Comparison of ENCODE assay signal across 9 cellular contexts in genomic region chr7:70040971-70041766, GRCh38.
DNase-seq lines count a peak whose midpoint lies in the region; ATAC-seq and TF ChIP-seq lines count a peak whose summit lies in the region.
"Had no signal": no experiment of that assay in that cellular context is flagged by ENCODE, and none has a peak within 500 bp of the region (broad histone marks: within the 10 kb centered on the region; RNA-seq: fewer than 3 reads in every experiment).

No MANE protein-coding gene starts in this region.

- H3K4me3 ChIP-seq in HEK293 (ENCODE audit: low read depth, low read length): no peak overlapping the region
- no peak overlapping the region for H3K4me3 ChIP-seq in WERI-Rb-1 (ENCODE audit: low read depth, low read length)

- POLR2A ChIA-PET in HEK293 (lab: Yijun Ruan, JAX): no interaction called here

- no peak for TF ChIP-seq CTCF in HEK293 (tag by site-specific recombination; IDR thresholded peaks at IDR 0.05)
- TF ChIP-seq CTCF in WERI-Rb-1 (IDR thresholded peaks at IDR 0.05; ENCODE audit: low read depth, low read length): peak; percentile 17; the same call in 1 of the 2 replicates

- H3K27me3 ChIP-seq in WERI-Rb-1 (ENCODE audit: insufficient read depth, low read depth, severe bottlenecking): no peaks in the 10 kb centered on the region

- H3K9me3 ChIP-seq in HEK293 (ENCODE audit: control insufficient read depth, insufficient read depth, low read depth, low read length): no peaks in the 10 kb centered on the region
- no peaks in the 10 kb centered on the region for H3K9me3 ChIP-seq in WERI-Rb-1 (ENCODE audit: severe bottlenecking)

- CTCF ChIA-PET in HEK293 (lab: Yijun Ruan, JAX): interaction anchor here (0.5 to 6.5 kb wide), 16 partner anchors 12 to 965 kb away, joined by 3 to 70 read pairs (median 4); no protein-coding TSS in a partner anchor

- peaks cover 37% of the 10 kb centered on the region for H3K4me1 ChIP-seq in HEK293 (ENCODE audit: control insufficient read depth, insufficient read depth, low read length)

- DNase-seq in ACHN (peak; percentile 29), WERI-Rb-1 (no peak), kidney glomerular epithelial cell (lab: John Stamatoyannopoulos, UW) (peak; percentile 16)
- DNase-seq in activated CD4-positive, alpha-beta T cell treated with anti-CD3 and anti-CD28 coated beads for 4 hours: no peak
- no peak for DNase-seq in stimulated activated naive CD4-positive, alpha-beta T cell treated with Interleukin-2 at 50 U/mL for 16 hours (lab: John Stamatoyannopoulos, UW)
- DNase-seq: cortex of kidney had no signal

- H3K36me3 ChIP-seq in HEK293 (ENCODE audit: control insufficient read depth in 2 of 2, insufficient read depth in 1 of 2, low read length in 2 of 2) (no peaks in the 10 kb centered on the region), WERI-Rb-1 (no peaks in the 10 kb centered on the region)

- H3K27ac ChIP-seq in HEK293 (ENCODE audit: extremely low read depth, low read depth, low read length) (no peak overlapping the region; the same call in 1 of the 2 replicates), WERI-Rb-1 (no peak overlapping the region)

- in situ Hi-C loops in ACHN (cut with HindIII; ENCODE audit: low pct_ligation_motif_present, low pct_unique_long_range_greater_than_20kb, low sequenced_read_pairs): no loop called here

- ATAC-seq in HG03442 (IDR thresholded peaks at IDR 0.05; ENCODE audit: unreplicated experiment) (no peak), GM18867 (IDR thresholded peaks at IDR 0.05; ENCODE audit: unreplicated experiment) (no peak)

TF ChIP-seq in HEK293, 187 proteins besides CTCF, POLR2A, EP300 and RAD21:
- no peak for TF ChIP-seq GLI2 (tag by site-specific recombination; IDR thresholded peaks at IDR 0.05; ENCODE audit: borderline replicate concordance, low read depth)
- no peak for TF ChIP-seq ZNF548 (tag by site-specific recombination; IDR thresholded peaks at IDR 0.05)
- TF ChIP-seq SETDB1 (IDR thresholded peaks at IDR 0.05; ENCODE audit: insufficient read length, low read length): no peak
- TF ChIP-seq GLIS1 (tag by site-specific recombination; IDR thresholded peaks at IDR 0.05): no peak
- TF ChIP-seq ZNF274 (IDR thresholded peaks at IDR 0.05; ENCODE audit: low read length): no peak
- no peak for TF ChIP-seq ZNF274 (tag by site-specific recombination; IDR thresholded peaks at IDR 0.05; ENCODE audit: borderline replicate concordance)
- no peak for TF ChIP-seq ZNF549 (tag by site-specific recombination; IDR thresholded peaks at IDR 0.05)
- peak; percentile 64; the same call in 1 of the 2 replicates for TF ChIP-seq IKZF3 (tag by site-specific recombination; IDR thresholded peaks at IDR 0.05)
- no peak for TF ChIP-seq ZSCAN23 (tag by site-specific recombination; IDR thresholded peaks at IDR 0.05)
- no peak for TF ChIP-seq ZFP41 (tag by site-specific recombination; IDR thresholded peaks at IDR 0.05; ENCODE audit: borderline replicate concordance)
- no peak for TF ChIP-seq ZNF670 (tag by site-specific recombination; IDR thresholded peaks at IDR 0.05; ENCODE audit: low read depth)
- TF ChIP-seq ZFP3 (tag by site-specific recombination; IDR thresholded peaks at IDR 0.05; ENCODE audit: low read depth): no peak
- TF ChIP-seq ZNF692 (tag by site-specific recombination; IDR thresholded peaks at IDR 0.05): 0 out of 2 replicates have a peak, but pooled peaks have one; percentile 19
- no peak for TF ChIP-seq ZNF701 (tag by site-specific recombination; IDR thresholded peaks at IDR 0.05)
- TF ChIP-seq ZNF785 (tag by site-specific recombination; IDR thresholded peaks at IDR 0.05): no peak
- TF ChIP-seq ZNF843 (tag by site-specific recombination; IDR thresholded peaks at IDR 0.05): no peak
- no peak for TF ChIP-seq ZNF645 (tag by site-specific recombination; IDR thresholded peaks at IDR 0.05)
- 0 out of 2 replicates have a peak, but pooled peaks have one; percentile 14 for TF ChIP-seq ZSCAN30 (tag by site-specific recombination; IDR thresholded peaks at IDR 0.05)
- no peak for TF ChIP-seq ZNF48 (tag by site-specific recombination; IDR thresholded peaks at IDR 0.05)
- peak; percentile 93 for TF ChIP-seq FEZF1 (tag by site-specific recombination; IDR thresholded peaks at IDR 0.05)
- peak; percentile 65 for TF ChIP-seq PRDM6 (tag by site-specific recombination; IDR thresholded peaks at IDR 0.05)
- no peak for TF ChIP-seq ZSCAN4 (tag by site-specific recombination; IDR thresholded peaks at IDR 0.05)
- TF ChIP-seq ZXDB (tag by site-specific recombination; IDR thresholded peaks at IDR 0.05): peak; percentile 40; the same call in 1 of the 2 replicates
- 0 out of 2 replicates have a peak, but pooled peaks have one; percentile 14 for TF ChIP-seq ZBTB44 (tag by site-specific recombination; IDR thresholded peaks at IDR 0.05)
- peak; percentile 90 for TF ChIP-seq TCF7L2 (IDR thresholded peaks at IDR 0.05; ENCODE audit: borderline replicate concordance, low read depth, low read length)
- TF ChIP-seq ZNF394 (tag by site-specific recombination; IDR thresholded peaks at IDR 0.05; ENCODE audit: borderline replicate concordance): no peak
- 0 out of 2 replicates have a peak, but pooled peaks have one; percentile 44 for TF ChIP-seq OSR2 (tag by site-specific recombination; IDR thresholded peaks at IDR 0.05)
- TF ChIP-seq ZNF654 (tag by site-specific recombination; IDR thresholded peaks at IDR 0.05; ENCODE audit: low read depth): peak; percentile 68
- no peak for TF ChIP-seq ZNF132 (tag by site-specific recombination; IDR thresholded peaks at IDR 0.05; ENCODE audit: borderline replicate concordance)
- no peak for TF ChIP-seq ZNF146 (tag by site-specific recombination; IDR thresholded peaks at IDR 0.05)

Comparison
In these comparisons a context has a peak if more than half of its experiments do, and no peak if none do; other contexts are left out.
1. DNase-seq: peak in ACHN (single experiment) and kidney glomerular epithelial cell (single experiment); none in WERI-Rb-1 (single experiment), activated CD4-positive, alpha-beta T cell treated with anti-CD3 and anti-CD28 coated beads for 4 hours (0 of 2) and stimulated activated naive CD4-positive, alpha-beta T cell treated with Interleukin-2 at 50 U/mL for 16 hours (single experiment).